Comparison of ENCODE assay signal across 26 cellular contexts in the genomic region with DNA sequence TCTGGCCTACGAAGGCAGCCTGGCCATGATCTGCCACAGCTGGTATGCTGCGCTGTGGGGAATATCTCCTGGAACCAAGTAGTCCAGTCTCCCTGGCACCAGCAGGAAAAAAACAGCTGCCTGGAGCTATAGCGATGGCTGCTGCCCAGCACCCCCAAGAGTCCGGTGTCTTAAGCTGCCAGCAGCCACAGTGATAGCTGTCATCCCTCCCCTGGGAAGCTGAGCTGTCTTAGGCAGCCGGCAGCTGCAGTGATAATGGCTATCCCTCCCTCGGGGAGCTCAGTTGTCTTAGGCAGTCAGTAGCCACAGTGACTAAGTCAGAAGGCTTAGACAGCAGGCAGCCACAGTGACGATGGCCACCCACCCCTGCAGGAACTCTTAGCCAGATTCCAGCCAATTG.
"Had no signal": no experiment of that assay in that cellular context is flagged by ENCODE, and none has a peak within 500 bp of the region (broad histone marks: within the 10 kb centered on the region; RNA-seq: fewer than 3 reads in every experiment).

No MANE protein-coding gene starts in this region.

- H3K36me3 ChIP-seq: colonic mucosa, esophagus squamous epithelium, right atrium auricular region, suprapubic skin, transverse colon, upper lobe of right lung, uterus had no signal

- DNase-seq: colonic mucosa; dermis blood vessel endothelial cell; effector memory CD4-positive, alpha-beta T cell; erythroblast; esophagus squamous epithelium; foreskin melanocyte; head of caudate nucleus; naive B cell; stimulated activated CD4-positive, alpha-beta T cell treated with anti-CD3 and anti-CD28 coated beads, Interleukin-12 subunit alpha, Interleukin-12 subunit beta, amount 100 ng/mL, for 4 hours; stimulated activated CD4-positive, alpha-beta T cell treated with anti-CD3 and anti-CD28 coated beads, Interleukin-1b, Interleukin-23, amount 100 ng/mL, for 48 hours; stimulated activated CD4-positive, alpha-beta T cell treated with anti-CD3 and anti-CD28 coated beads, Interleukin-4, amount 100 ng/mL, for 1 hour; stimulated activated CD8-positive, alpha-beta memory T cell treated with anti-CD3 and anti-CD28 coated beads, Interleukin-4, amount 100 ng/mL, for 48 hours; stimulated activated naive CD4-positive, alpha-beta T cell; stimulated activated naive CD8-positive, alpha-beta T cell treated with anti-CD3 and anti-CD28 coated beads, Interleukin-15, amount 100 ng/mL, for 72 hours; transverse colon; upper lobe of right lung; uterus had no signal

- H3K27me3 Mint-ChIP-seq: memory B cell; naive B cell; natural killer cell treated with Interleukin-12 subunit alpha and Interleukin-12 subunit beta and Interleukin-15 and Interleukin-18, amount 100 ng/mL, for 72 hours; progenitor cell of endocrine pancreas; stimulated activated naive CD8-positive, alpha-beta T cell treated with anti-CD3 and anti-CD28 coated beads, Interleukin-15, amount 100 ng/mL, for 72 hours had no signal

- H3K4me3 ChIP-seq: colonic mucosa, esophagus squamous epithelium, lung, right atrium auricular region, smooth muscle cell, suprapubic skin, transverse colon, upper lobe of right lung, uterus had no signal

- H3K4me1 ChIP-seq: colonic mucosa, esophagus squamous epithelium, parathyroid adenoma, right atrium auricular region, suprapubic skin, transverse colon, upper lobe of right lung, uterus had no signal

- H3K27ac Mint-ChIP-seq: memory B cell; natural killer cell treated with Interleukin-12 subunit alpha and Interleukin-12 subunit beta and Interleukin-15 and Interleukin-18, amount 100 ng/mL, for 72 hours; progenitor cell of endocrine pancreas; stimulated activated naive CD8-positive, alpha-beta T cell treated with anti-CD3 and anti-CD28 coated beads, Interleukin-15, amount 100 ng/mL, for 72 hours had no signal

- H3K4me3 Mint-ChIP-seq: memory B cell; naive B cell; natural killer cell treated with Interleukin-12 subunit alpha and Interleukin-12 subunit beta and Interleukin-15 and Interleukin-18, amount 100 ng/mL, for 72 hours; neural crest cell; stimulated activated naive CD8-positive, alpha-beta T cell treated with anti-CD3 and anti-CD28 coated beads, Interleukin-15, amount 100 ng/mL, for 72 hours had no signal

- H3K27ac ChIP-seq: colonic mucosa, esophagus squamous epithelium, parathyroid adenoma, right atrium auricular region, suprapubic skin, transverse colon, upper lobe of right lung, uterus had no signal

- H3K4me1 Mint-ChIP-seq: memory B cell; naive B cell; neural crest cell; stimulated activated naive CD8-positive, alpha-beta T cell treated with anti-CD3 and anti-CD28 coated beads, Interleukin-15, amount 100 ng/mL, for 72 hours had no signal

- H3K4me2 ChIP-seq: smooth muscle cell had no signal

- H3K9me3 ChIP-seq: colonic mucosa had no signal

- H2AFZ ChIP-seq: parathyroid adenoma had no signal

- H3K9ac ChIP-seq: parathyroid adenoma had no signal

- H3K27me3 ChIP-seq: colonic mucosa, esophagus squamous epithelium, right atrium auricular region, suprapubic skin, transverse colon, upper lobe of right lung, uterus had no signal
